In genomic region chr2:161414385-161415040, GRCh38 we compare ENCODE assay signal across 8 cellular contexts. TPM values are rescaled to one million over a fixed set of nuclear protein-coding genes. Genes with fewer than 3 reads are reported as not detected.
DNase-seq lines count a peak whose midpoint lies in the region; ATAC-seq and TF ChIP-seq lines count a peak whose summit lies in the region.

No MANE protein-coding gene starts in this region.

- peaks cover 44% of the 10 kb centered on the region for H3K27me3 Mint-ChIP-seq in IgD-negative memory B cell
- H3K27me3 Mint-ChIP-seq in activated T-cell treated with anti-CD3 and anti-CD28 coated beads, Interleukin-2, amount 50 U/mL, for 4 hours (ENCODE audit: low read depth), result peaks cover 48% of the 10 kb centered on the region

- H3K9me2 ChIP-seq in DOHH2 (replicated peaks; ENCODE audit: control insufficient read depth, low read length), result no peaks in the 10 kb centered on the region

- H3K36me3 Mint-ChIP-seq in IgD-negative memory B cell, result peaks cover 3% of the 10 kb centered on the region
- H3K36me3 Mint-ChIP-seq in activated T-cell treated with anti-CD3 and anti-CD28 coated beads, Interleukin-2, amount 50 U/mL, for 4 hours (ENCODE audit: insufficient read depth), result peaks cover 1% of the 10 kb centered on the region

- H3K4me1 ChIP-seq in DOHH2 (ENCODE audit: control insufficient read depth, low read length), result peaks cover 37% of the 10 kb centered on the region
- peaks cover 0 to 52% (median 25%) of the 10 kb centered on the region in 12 donors for H3K4me1 ChIP-seq in heart left ventricle

- no peaks in the 10 kb centered on the region for H4K20me1 ChIP-seq in DOHH2 (ENCODE audit: control insufficient read depth, insufficient read depth, low read depth, low read length)

- TF ChIP-seq CTCF in DOHH2 (IDR thresholded peaks at IDR 0.05; ENCODE audit: low read depth, low read length, poor library complexity, severe bottlenecking) (no peak), heart left ventricle (IDR thresholded peaks at IDR 0.05) (no peak)

- peak overlapping the region; percentile 73 to 92 (median 84) for H3K4me3 Mint-ChIP-seq in IgD-negative memory B cell
- H3K4me3 Mint-ChIP-seq in activated T-cell treated with anti-CD3 and anti-CD28 coated beads, Interleukin-2, amount 50 U/mL, for 4 hours, result peak overlapping the region; percentile 74

- H3K9me3 Mint-ChIP-seq in IgD-negative memory B cell, result no peaks in the 10 kb centered on the region
- no peaks in the 10 kb centered on the region for H3K9me3 Mint-ChIP-seq in activated T-cell treated with anti-CD3 and anti-CD28 coated beads, Interleukin-2, amount 50 U/mL, for 4 hours

- intact Hi-C loops in heart left ventricle (cut with DNase I) (no loop called here), posterior cingulate gyrus (cut with DNase I) (loop anchor here (10.0 kb wide), 1 partner anchor 110 kb away; the partner anchor contains the start of gene PSMD14)

- no peaks in the 10 kb centered on the region for H3K79me2 ChIP-seq in DOHH2 (ENCODE audit: control insufficient read depth, low read length)

- 1 to 3% (median 2%) methylated on average over 37 to 62 of the region's 62 CpGs for WGBS in heart left ventricle, 4 donors

- peak overlapping the region; percentile 59 for H3K4me2 ChIP-seq in DOHH2 (ENCODE audit: low read length)

- H3K27ac Mint-ChIP-seq in IgD-negative memory B cell, result peak overlapping the region in 2 of 3 donors; percentile 63 to 81

- H3K9me3 ChIP-seq in DOHH2 (ENCODE audit: control insufficient read depth, insufficient read depth, low read length) (no peaks in the 10 kb centered on the region), heart left ventricle (no peaks in the 10 kb centered on the region)

- H3K4me3 ChIP-seq in DOHH2 (ENCODE audit: low read length) (peak overlapping the region; percentile 56), heart left ventricle (peak overlapping the region; percentile 26 to 65 (median 49))

- ATAC-seq in GM19463 (IDR thresholded peaks at IDR 0.05; ENCODE audit: unreplicated experiment) (peak; percentile 49), heart left ventricle (peak in 3 of 4 donors; percentile 71 to 80 (median 79))
- ATAC-seq in activated T-cell treated with anti-CD3 and anti-CD28 coated beads, Interleukin-2, amount 50 U/mL, for 4 hours, result peak; percentile 47 to 51

- DNase-seq in activated T-cell treated with anti-CD3 and anti-CD28 coated beads, Interleukin-2, amount 50 U/mL, for 4 hours, result no peak
- DNase-seq in heart left ventricle (peak in 2 of 5 donors; percentile 38 to 70), posterior cingulate gyrus (peak in 8 of 10 donors; percentile 34 to 92 (median 50)), NCI-H2107 (lab: John Stamatoyannopoulos, UW) (no peak), activated gamma-delta T cell treated with Interleukin-2 at 50 U/mL for 16 hours (no peak)

- H3K36me3 ChIP-seq in DOHH2 (ENCODE audit: control insufficient read depth, low read length) (no peaks in the 10 kb centered on the region), heart left ventricle (peaks cover 0 to 18% (median 7%) of the 10 kb centered on the region in 9 donors)

- H3K4me1 Mint-ChIP-seq in IgD-negative memory B cell, result peaks cover 23 to 52% (median 36%) of the 10 kb centered on the region in 3 donors
- peaks cover 46% of the 10 kb centered on the region for H3K4me1 Mint-ChIP-seq in activated T-cell treated with anti-CD3 and anti-CD28 coated beads, Interleukin-2, amount 50 U/mL, for 4 hours (ENCODE audit: low read depth)

- H3K27me3 ChIP-seq in DOHH2 (ENCODE audit: control insufficient read depth, low read length) (peaks cover 49% of the 10 kb centered on the region), heart left ventricle (peaks cover 36 to 60% (median 52%) of the 10 kb centered on the region in 9 donors)

- H3F3A ChIP-seq in DOHH2 (ENCODE audit: control insufficient read depth, insufficient read depth), result no peaks in the 10 kb centered on the region

- no peak for TF ChIP-seq POLR2A in heart left ventricle (IDR thresholded peaks at IDR 0.05)

- H3K27ac ChIP-seq in DOHH2 (ENCODE audit: low read depth, low read length), result no peak overlapping the region
- H3K27ac ChIP-seq in heart left ventricle, result no peak overlapping the region

RNA-seq across cellular contexts. Expression of gene TBR1, which starts 1.6 kb away (rescaled TPM):
- not detected for polyA plus RNA-seq in IgD-negative memory B cell
- total RNA-seq in activated T-cell treated with anti-CD3 and anti-CD28 coated beads, Interleukin-2, amount 50 U/mL, for 4 hours, result not detected
- 1 to 10 TPM in 1 of 9 donors, not detected in 8; 1.0 TPM for total RNA-seq in heart left ventricle
- polyA plus RNA-seq in heart left ventricle, result not detected

Comparison
In these comparisons a context has a peak if more than half of its experiments do, and no peak if none do; other contexts are left out.
1. DNase-seq: peak in posterior cingulate gyrus (8 of 10); none in activated T-cell treated with anti-CD3 and anti-CD28 coated beads, Interleukin-2, amount 50 U/mL, for 4 hours (single experiment), NCI-H2107 (single experiment) and activated gamma-delta T cell treated with Interleukin-2 at 50 U/mL for 16 hours (single experiment).
2. Peak in every context shown above with its lines, with median percentiles within 50 percentile points of each other: ATAC-seq.